26 cellular contexts compared by ENCODE assay signal in genomic region chr3:155595371-155595770, GRCh38.
"Had no signal": no experiment of that assay in that cellular context is flagged by ENCODE, and none has a peak within 500 bp of the region (broad histone marks: within the 10 kb centered on the region; RNA-seq: fewer than 3 reads in every experiment).

No MANE protein-coding gene starts in this region.

- H3K4me1 ChIP-seq: gastrocnemius medialis, heart left ventricle, prostate gland, thyroid gland had no signal

- H3K4me3 ChIP-seq: dorsolateral prefrontal cortex, gastrocnemius medialis, heart left ventricle, prostate gland, skin epidermis, thyroid gland had no signal

- H3K27me3 ChIP-seq: dorsolateral prefrontal cortex, gastrocnemius medialis, heart left ventricle, thyroid gland had no signal

- H3K9me3 Mint-ChIP-seq: naive thymus-derived CD8-positive, alpha-beta T cell; nephron progenitor cell; stimulated activated naive CD8-positive, alpha-beta T cell treated with anti-CD3 and anti-CD28 coated beads, Interleukin-15, amount 100 ng/mL, for 72 hours; type B pancreatic cell had no signal

- H3K27me3 Mint-ChIP-seq: type B pancreatic cell had no signal

- H3K27ac Mint-ChIP-seq: nephron progenitor cell; stimulated activated naive CD8-positive, alpha-beta T cell treated with anti-CD3 and anti-CD28 coated beads, Interleukin-15, amount 100 ng/mL, for 72 hours; type B pancreatic cell had no signal

- H3K4me3 Mint-ChIP-seq: naive thymus-derived CD8-positive, alpha-beta T cell; nephron progenitor cell; stimulated activated naive CD8-positive, alpha-beta T cell treated with anti-CD3 and anti-CD28 coated beads, Interleukin-15, amount 100 ng/mL, for 72 hours; type B pancreatic cell had no signal

- H3K9me3 ChIP-seq: gastrocnemius medialis, heart left ventricle, prostate gland, thyroid gland had no signal

- H3K36me3 ChIP-seq: gastrocnemius medialis, heart left ventricle, prostate gland, thyroid gland had no signal

- H3K36me3 Mint-ChIP-seq: naive thymus-derived CD8-positive, alpha-beta T cell; type B pancreatic cell had no signal

- DNase-seq: central memory CD4-positive, alpha-beta T cell; dorsolateral prefrontal cortex; effector CD4-positive, alpha-beta T cell; foreskin fibroblast; gastrocnemius medialis; heart left ventricle; hippocampal formation; mammary epithelial cell; midbrain; naive thymus-derived CD8-positive, alpha-beta T cell; nephron progenitor cell; nucleus accumbens; right cardiac atrium; stimulated activated CD4-positive, alpha-beta T cell treated with anti-CD3 and anti-CD28 coated beads, Interleukin-15, amount 100 ng/mL, for 24 hours; stimulated activated CD4-positive, alpha-beta T cell treated with anti-CD3 and anti-CD28 coated beads, Interleukin-2, amount 100 ng/mL, for 48 hours; stimulated activated CD8-positive, alpha-beta memory T cell treated with anti-CD3 and anti-CD28 coated beads, Interleukin-4, amount 100 ng/mL, for 48 hours; stimulated activated naive CD4-positive, alpha-beta T cell; stimulated activated naive CD8-positive, alpha-beta T cell treated with anti-CD3 and anti-CD28 coated beads, Interleukin-15, amount 100 ng/mL, for 72 hours; thyroid gland had no signal

- H3K27ac ChIP-seq: dorsolateral prefrontal cortex, epithelial cell of prostate, gastrocnemius medialis, heart left ventricle, prostate gland, skin epidermis, thyroid gland had no signal

- ATAC-seq: esophagus mucosa; gastrocnemius medialis; heart left ventricle; naive thymus-derived CD8-positive, alpha-beta T cell; right cardiac atrium; stimulated activated naive CD8-positive, alpha-beta T cell treated with anti-CD3 and anti-CD28 coated beads, Interleukin-15, amount 100 ng/mL, for 72 hours had no signal

- FAIRE-seq: colon, islet of Langerhans had no signal

- H3K4me1 Mint-ChIP-seq: naive thymus-derived CD8-positive, alpha-beta T cell; stimulated activated naive CD8-positive, alpha-beta T cell treated with anti-CD3 and anti-CD28 coated beads, Interleukin-15, amount 100 ng/mL, for 72 hours had no signal
